In genomic region chr9:89606567-89607311, GRCh38 we compare ENCODE assay signal across 8 cellular contexts. TPM values are rescaled to one million over a fixed set of nuclear protein-coding genes. Genes with fewer than 3 reads are reported as not detected.
DNase-seq lines count a peak whose midpoint lies in the region; ATAC-seq, FAIRE-seq and TF ChIP-seq lines count a peak whose summit lies in the region.

No MANE protein-coding gene starts in this region.

- H3K27ac ChIP-seq in left ventricle myocardium inferior (replicated peaks) (peak overlapping the region; percentile 93), pancreas (peak overlapping the region; percentile 68 to 94 (median 86))

- peaks cover 4% of the 10 kb centered on the region for H3K27me3 ChIP-seq in GM06990 (replicated peaks; ENCODE audit: control insufficient read depth, insufficient read depth, low read length)
- H3K27me3 ChIP-seq in left ventricle myocardium inferior (ENCODE audit: low read depth) = no peaks in the 10 kb centered on the region
- no peaks in the 10 kb centered on the region for H3K27me3 ChIP-seq in pancreas

- intact Hi-C loops in left ventricle myocardium inferior (cut with micrococcal nuclease) = loop anchor here (10.0 kb wide), 2 partner anchors 58 to 318 kb away; no protein-coding TSS in a partner anchor
- intact Hi-C loops in pancreas (cut with DNase I) = loop anchor here in 1 of 3 donors (10.0 kb wide), 1 partner anchor 318 kb away; no protein-coding TSS in a partner anchor

- peaks cover 28% of the 10 kb centered on the region for H3K4me1 Mint-ChIP-seq in activated naive CD8-positive, alpha-beta T cell treated with anti-CD3 and anti-CD28 coated beads for 36 hours

- H3K4me3 ChIP-seq in GM06990 (replicated peaks; ENCODE audit: low read depth, low read length) (no peak overlapping the region), left ventricle myocardium inferior (peak overlapping the region; percentile 76), pancreas (peak overlapping the region; percentile 83 to 97 (median 92))

- ATAC-seq in pancreas (peak; percentile 24 to 43 (median 35)), HG03469 (IDR thresholded peaks at IDR 0.05; ENCODE audit: unreplicated experiment) (no peak), GM18520 (IDR thresholded peaks at IDR 0.05; ENCODE audit: unreplicated experiment) (no peak)

- peaks cover 1% of the 10 kb centered on the region for H3K9me3 Mint-ChIP-seq in activated naive CD8-positive, alpha-beta T cell treated with anti-CD3 and anti-CD28 coated beads for 36 hours

- H3K27ac Mint-ChIP-seq in activated naive CD8-positive, alpha-beta T cell treated with anti-CD3 and anti-CD28 coated beads for 36 hours = no peak overlapping the region

- H3K27me3 Mint-ChIP-seq in activated naive CD8-positive, alpha-beta T cell treated with anti-CD3 and anti-CD28 coated beads for 36 hours = peaks cover 4% of the 10 kb centered on the region

- no peak for FAIRE-seq in pancreas (lab: Jason Lieb, UNC)

- H3K9me3 ChIP-seq in left ventricle myocardium inferior (replicated peaks) (peaks cover 3% of the 10 kb centered on the region), pancreas (no peaks in the 10 kb centered on the region)

- peak; percentile 15 for DNase-seq in GM06990 (ENCODE audit: extremely low read depth, insufficient read length)
- peak; percentile 33 for DNase-seq in NCI-H446 treated with DMSO at 0.1 percent for 48 hours (lab: John Stamatoyannopoulos, UW)
- peak; percentile 47 for DNase-seq in activated naive CD8-positive, alpha-beta T cell treated with anti-CD3 and anti-CD28 coated beads for 36 hours
- DNase-seq in left ventricle myocardium inferior = peak; percentile 32
- DNase-seq in pancreas = peak in 4 of 6 donors; percentile 75 to 80 (median 78)
- no peak for DNase-seq in NK-92 (lab: John Stamatoyannopoulos, UW; ENCODE audit: unreplicated experiment)

- H3K4me1 ChIP-seq in left ventricle myocardium inferior = peaks cover 46% of the 10 kb centered on the region
- peaks cover 5 to 16% (median 15%) of the 10 kb centered on the region in 3 donors for H3K4me1 ChIP-seq in pancreas

- no peaks in the 10 kb centered on the region for H3K36me3 ChIP-seq in GM06990 (ENCODE audit: control insufficient read depth, insufficient read depth, low read length)
- peaks cover 7% of the 10 kb centered on the region for H3K36me3 ChIP-seq in left ventricle myocardium inferior
- H3K36me3 ChIP-seq in pancreas = no peaks in the 10 kb centered on the region

- no peaks in the 10 kb centered on the region for H3K36me3 Mint-ChIP-seq in activated naive CD8-positive, alpha-beta T cell treated with anti-CD3 and anti-CD28 coated beads for 36 hours

- WGBS in pancreas, 2 donors = 17 to 21% methylated on average over 9 of the region's 9 CpGs

- TF ChIP-seq CTCF in GM06990 (IDR thresholded peaks at IDR 0.05; ENCODE audit: insufficient read depth, low read length, poor library complexity, severe bottlenecking) (no peak), left ventricle myocardium inferior (IDR thresholded peaks at IDR 0.05; ENCODE audit: borderline replicate concordance) (no peak), pancreas (IDR thresholded peaks at IDR 0.05) (no peak)

- peak overlapping the region; percentile 82 for H3K4me3 Mint-ChIP-seq in activated naive CD8-positive, alpha-beta T cell treated with anti-CD3 and anti-CD28 coated beads for 36 hours

RNA-seq across cellular contexts. Expression of gene GADD45G, which starts 1.9 kb away (rescaled TPM):
- 1 to 10 TPM; 1.4 to 1.8 TPM for total RNA-seq in activated naive CD8-positive, alpha-beta T cell treated with anti-CD3 and anti-CD28 coated beads for 36 hours
- total RNA-seq in left ventricle myocardium inferior (44.5 TPM), pancreas (10 to 100 TPM in 5 of 6 donors, 1 to 10 TPM in 1; 9.5 to 39.6 (median 19.0) TPM)
- 100 to 1,000 TPM; 126 to 220 TPM for polyA plus RNA-seq in pancreas

Comparison
In these comparisons a context has a peak if more than half of its experiments do, and no peak if none do; other contexts are left out.
1. ATAC-seq: peak in pancreas (4 of 4); none in HG03469 (single experiment) and GM18520 (single experiment).